In the genomic region with DNA sequence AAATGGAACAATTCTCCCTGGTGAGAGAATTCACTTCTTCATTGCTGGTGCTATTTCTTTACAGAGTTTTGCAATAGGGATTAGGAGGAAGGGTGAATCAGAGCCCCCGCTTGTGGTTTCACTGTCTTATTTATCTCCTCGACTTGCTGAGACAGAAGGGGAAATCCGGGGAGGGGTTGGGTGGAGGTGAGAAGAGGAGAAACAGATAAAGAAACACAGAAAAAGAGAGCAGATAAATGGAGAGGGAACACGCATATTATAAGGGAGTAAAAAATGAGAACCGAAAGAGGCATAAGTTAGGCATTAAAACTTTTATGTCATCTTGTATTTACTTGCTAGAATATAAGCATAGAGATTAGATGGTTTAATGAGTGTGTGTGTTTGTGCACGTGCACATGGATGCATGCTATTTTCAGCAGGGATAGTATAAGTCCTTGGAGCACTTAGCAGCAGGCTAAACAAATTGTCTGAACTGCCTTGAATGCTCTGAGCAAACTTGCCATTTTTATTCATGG, we compare ENCODE assay signal across 1 cellular context.
A peak's percentile ranks its signal among the peaks of the same experiment; 100 is the strongest.
TF ChIP-seq lines count a peak whose summit lies in the region.

No MANE protein-coding gene starts in this region.

TF ChIP-seq in GM12878, 131 proteins besides CTCF, POLR2A, EP300 and RAD21 (continued from another document and continues in another):
- TF ChIP-seq BCLAF1 (IDR thresholded peaks at IDR 0.05) = no peak
- no peak for TF ChIP-seq CBX5 (IDR thresholded peaks at IDR 0.05; ENCODE audit: low read depth)
- no peak for TF ChIP-seq TBL1XR1 (IDR thresholded peaks at IDR 0.05; ENCODE audit: low read depth, low read length)
- no peak for TF ChIP-seq RB1 (IDR thresholded peaks at IDR 0.05; ENCODE audit: borderline replicate concordance)
- no peak for TF ChIP-seq NFYA (IDR thresholded peaks at IDR 0.05; ENCODE audit: borderline replicate concordance, low read depth, low read length)
- peak; percentile 77 for TF ChIP-seq ATF7 (IDR thresholded peaks at IDR 0.05; ENCODE audit: low read depth)
- TF ChIP-seq HDGF (IDR thresholded peaks at IDR 0.05) = no peak
- no peak for TF ChIP-seq POLR2AphosphoS2 (IDR thresholded peaks at IDR 0.05; ENCODE audit: low read depth, low read length)
- TF ChIP-seq RCOR1 (conservative IDR thresholded peaks at IDR 0.05; ENCODE audit: low read depth, low read length) = peak; percentile 63; the same call in 1 of the 2 replicates
- TF ChIP-seq ATF2 (IDR thresholded peaks at IDR 0.05; ENCODE audit: low read length) = no peak
- peak; percentile 44; the same call in 1 of the 2 replicates for TF ChIP-seq BCL11A (IDR thresholded peaks at IDR 0.05; ENCODE audit: low read depth, low read length)
- peak; percentile 40; the same call in 1 of the 2 replicates for TF ChIP-seq CHD2 (IDR thresholded peaks at IDR 0.05; ENCODE audit: borderline replicate concordance, low read depth, low read length)
- no peak for TF ChIP-seq SRF (IDR thresholded peaks at IDR 0.05; ENCODE audit: low read depth in 2 of 2, low read length in 2 of 2)
- TF ChIP-seq SIX5 (IDR thresholded peaks at IDR 0.05; ENCODE audit: low read depth, low read length, severe bottlenecking) = no peak
- TF ChIP-seq HDAC2 (IDR thresholded peaks at IDR 0.05) = no peak
- TF ChIP-seq ZNF217 (IDR thresholded peaks at IDR 0.05) = peak; percentile 53; the same call in 1 of the 2 replicates
- TF ChIP-seq MXI1 (IDR thresholded peaks at IDR 0.05; ENCODE audit: low read depth, low read length) = no peak
- peak; percentile 83; the same call in 1 of the 2 replicates for TF ChIP-seq NBN (IDR thresholded peaks at IDR 0.05)
- TF ChIP-seq SIN3A (IDR thresholded peaks at IDR 0.05; ENCODE audit: low read depth, low read length) = no peak
- peak; percentile 42; the same call in 1 of the 2 replicates for TF ChIP-seq GATAD2B (conservative IDR thresholded peaks at IDR 0.05; ENCODE audit: low read depth)
- TF ChIP-seq RAD51 (IDR thresholded peaks at IDR 0.05) = no peak; the same call in 1 of the 2 replicates
- TF ChIP-seq ZNF207 (IDR thresholded peaks at IDR 0.05; ENCODE audit: borderline replicate concordance) = no peak
- TF ChIP-seq ZZZ3 (IDR thresholded peaks at IDR 0.05; ENCODE audit: control insufficient read depth, insufficient read length, low read depth) = no peak
- TF ChIP-seq WRNIP1 (IDR thresholded peaks at IDR 0.05; ENCODE audit: borderline replicate concordance, low read depth, low read length) = no peak
- peak; percentile 84 for TF ChIP-seq ZNF24 (IDR thresholded peaks at IDR 0.05)
- TF ChIP-seq E2F4 (IDR thresholded peaks at IDR 0.05; ENCODE audit: low read depth, low read length) = no peak
- no peak for TF ChIP-seq LARP7 (IDR thresholded peaks at IDR 0.05)
- TF ChIP-seq SMAD1 (IDR thresholded peaks at IDR 0.05; ENCODE audit: low read depth, partially characterized antibody) = no peak
- TF ChIP-seq, protein P1, sequence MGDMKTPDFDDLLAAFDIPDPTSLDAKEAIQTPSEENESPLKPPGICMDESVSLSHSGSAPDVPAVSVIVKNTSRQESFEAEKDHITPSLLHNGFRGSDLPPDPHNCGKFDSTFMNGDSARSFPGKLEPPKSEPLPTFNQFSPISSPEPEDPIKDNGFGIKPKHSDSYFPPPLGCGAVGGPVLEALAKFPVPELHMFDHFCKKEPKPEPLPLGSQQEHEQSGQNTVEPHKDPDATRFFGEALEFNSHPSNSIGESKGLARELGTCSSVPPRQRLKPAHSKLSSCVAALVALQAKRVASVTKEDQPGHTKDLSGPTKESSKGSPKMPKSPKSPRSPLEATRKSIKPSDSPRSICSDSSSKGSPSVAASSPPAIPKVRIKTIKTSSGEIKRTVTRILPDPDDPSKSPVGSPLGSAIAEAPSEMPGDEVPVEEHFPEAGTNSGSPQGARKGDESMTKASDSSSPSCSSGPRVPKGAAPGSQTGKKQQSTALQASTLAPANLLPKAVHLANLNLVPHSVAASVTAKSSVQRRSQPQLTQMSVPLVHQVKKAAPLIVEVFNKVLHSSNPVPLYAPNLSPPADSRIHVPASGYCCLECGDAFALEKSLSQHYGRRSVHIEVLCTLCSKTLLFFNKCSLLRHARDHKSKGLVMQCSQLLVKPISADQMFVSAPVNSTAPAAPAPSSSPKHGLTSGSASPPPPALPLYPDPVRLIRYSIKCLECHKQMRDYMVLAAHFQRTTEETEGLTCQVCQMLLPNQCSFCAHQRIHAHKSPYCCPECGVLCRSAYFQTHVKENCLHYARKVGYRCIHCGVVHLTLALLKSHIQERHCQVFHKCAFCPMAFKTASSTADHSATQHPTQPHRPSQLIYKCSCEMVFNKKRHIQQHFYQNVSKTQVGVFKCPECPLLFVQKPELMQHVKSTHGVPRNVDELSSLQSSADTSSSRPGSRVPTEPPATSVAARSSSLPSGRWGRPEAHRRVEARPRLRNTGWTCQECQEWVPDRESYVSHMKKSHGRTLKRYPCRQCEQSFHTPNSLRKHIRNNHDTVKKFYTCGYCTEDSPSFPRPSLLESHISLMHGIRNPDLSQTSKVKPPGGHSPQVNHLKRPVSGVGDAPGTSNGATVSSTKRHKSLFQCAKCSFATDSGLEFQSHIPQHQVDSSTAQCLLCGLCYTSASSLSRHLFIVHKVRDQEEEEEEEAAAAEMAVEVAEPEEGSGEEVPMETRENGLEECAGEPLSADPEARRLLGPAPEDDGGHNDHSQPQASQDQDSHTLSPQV (IDR thresholded peaks at IDR 0.05) = no peak
- TF ChIP-seq NR2C1 (IDR thresholded peaks at IDR 0.05) = no peak
- no peak for TF ChIP-seq KDM1A (IDR thresholded peaks at IDR 0.05; ENCODE audit: borderline replicate concordance)
- no peak for TF ChIP-seq RBBP5 (conservative IDR thresholded peaks at IDR 0.05)
- TF ChIP-seq, protein P2, sequence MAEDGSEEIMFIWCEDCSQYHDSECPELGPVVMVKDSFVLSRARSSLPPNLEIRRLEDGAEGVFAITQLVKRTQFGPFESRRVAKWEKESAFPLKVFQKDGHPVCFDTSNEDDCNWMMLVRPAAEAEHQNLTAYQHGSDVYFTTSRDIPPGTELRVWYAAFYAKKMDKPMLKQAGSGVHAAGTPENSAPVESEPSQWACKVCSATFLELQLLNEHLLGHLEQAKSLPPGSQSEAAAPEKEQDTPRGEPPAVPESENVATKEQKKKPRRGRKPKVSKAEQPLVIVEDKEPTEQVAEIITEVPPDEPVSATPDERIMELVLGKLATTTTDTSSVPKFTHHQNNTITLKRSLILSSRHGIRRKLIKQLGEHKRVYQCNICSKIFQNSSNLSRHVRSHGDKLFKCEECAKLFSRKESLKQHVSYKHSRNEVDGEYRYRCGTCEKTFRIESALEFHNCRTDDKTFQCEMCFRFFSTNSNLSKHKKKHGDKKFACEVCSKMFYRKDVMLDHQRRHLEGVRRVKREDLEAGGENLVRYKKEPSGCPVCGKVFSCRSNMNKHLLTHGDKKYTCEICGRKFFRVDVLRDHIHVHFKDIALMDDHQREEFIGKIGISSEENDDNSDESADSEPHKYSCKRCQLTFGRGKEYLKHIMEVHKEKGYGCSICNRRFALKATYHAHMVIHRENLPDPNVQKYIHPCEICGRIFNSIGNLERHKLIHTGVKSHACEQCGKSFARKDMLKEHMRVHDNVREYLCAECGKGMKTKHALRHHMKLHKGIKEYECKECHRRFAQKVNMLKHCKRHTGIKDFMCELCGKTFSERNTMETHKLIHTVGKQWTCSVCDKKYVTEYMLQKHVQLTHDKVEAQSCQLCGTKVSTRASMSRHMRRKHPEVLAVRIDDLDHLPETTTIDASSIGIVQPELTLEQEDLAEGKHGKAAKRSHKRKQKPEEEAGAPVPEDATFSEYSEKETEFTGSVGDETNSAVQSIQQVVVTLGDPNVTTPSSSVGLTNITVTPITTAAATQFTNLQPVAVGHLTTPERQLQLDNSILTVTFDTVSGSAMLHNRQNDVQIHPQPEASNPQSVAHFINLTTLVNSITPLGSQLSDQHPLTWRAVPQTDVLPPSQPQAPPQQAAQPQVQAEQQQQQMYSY (CRISPR knock-in tag; IDR thresholded peaks at IDR 0.05) = no peak
- TF ChIP-seq ZBTB33 (IDR thresholded peaks at IDR 0.05) = no peak
- TF ChIP-seq ZBTB4 (CRISPR knock-in tag; IDR thresholded peaks at IDR 0.05) = no peak
- no peak for TF ChIP-seq NR2F1 (conservative IDR thresholded peaks at IDR 0.05)
- no peak for TF ChIP-seq PKNOX1 (IDR thresholded peaks at IDR 0.05)
